In genomic region chr3:197312431-197312830, GRCh38 we compare ENCODE assay signal across 24 cellular contexts.
"Had no signal": no experiment of that assay in that cellular context is flagged by ENCODE, and none has a peak within 500 bp of the region (broad histone marks: within the 10 kb centered on the region; RNA-seq: fewer than 3 reads in every experiment).

No MANE protein-coding gene starts in this region.

- H3K4me3 Mint-ChIP-seq: naive thymus-derived CD8-positive, alpha-beta T cell; nephron; neural crest cell; stimulated activated naive B cell treated with anti-CD40 and anti-IgM and Interleukin-4, amounts not matched to agents 10 μg/mL and 1 μg/mL and 100 μg/mL, for 72 hours had no signal

- H3K36me3 Mint-ChIP-seq: stimulated activated naive B cell treated with anti-CD40 and anti-IgM and Interleukin-4, amounts not matched to agents 10 μg/mL and 1 μg/mL and 100 μg/mL, for 72 hours had no signal

- DNase-seq: hippocampal formation; kidney glomerular epithelial cell; left cardiac atrium; lower lobe of right lung; mammary epithelial cell; mesenchymal stem cell; naive thymus-derived CD8-positive, alpha-beta T cell; nucleus accumbens; psoas muscle; right lobe of liver; stimulated activated CD4-positive, alpha-beta T cell treated with anti-CD3 and anti-CD28 coated beads, Interleukin-1b, Interleukin-23, amount 100 ng/mL, for 48 hours; stimulated activated CD4-positive, alpha-beta T cell treated with anti-CD3 and anti-CD28 coated beads, Interleukin-2, amount 100 ng/mL, for 48 hours; stimulated activated naive B cell treated with anti-CD40 and anti-IgM and Interleukin-4, amounts not matched to agents 10 μg/mL and 1 μg/mL and 100 μg/mL, for 72 hours; stimulated activated naive CD8-positive, alpha-beta T cell treated with anti-CD3 and anti-CD28 coated beads, Interleukin-15, Interleukin-2, amounts not matched to agents 100 U/mL and 50 U/mL, for 24 hours; stomach; testis; tibial artery; trophoblast cell; upper lobe of right lung had no signal

- FAIRE-seq: keratinocyte, urothelium cell line had no signal

- H3K27ac Mint-ChIP-seq: naive thymus-derived CD8-positive, alpha-beta T cell; nephron; stimulated activated naive B cell treated with anti-CD40 and anti-IgM and Interleukin-4, amounts not matched to agents 10 μg/mL and 1 μg/mL and 100 μg/mL, for 72 hours had no signal

- ATAC-seq: left cardiac atrium; left lobe of liver; lower lobe of right lung; naive thymus-derived CD8-positive, alpha-beta T cell; psoas muscle; right lobe of liver; stimulated activated naive B cell treated with anti-CD40 and anti-IgM and Interleukin-4, amounts not matched to agents 10 μg/mL and 1 μg/mL and 100 μg/mL, for 72 hours; stimulated activated naive CD8-positive, alpha-beta T cell treated with anti-CD3 and anti-CD28 coated beads, Interleukin-15, Interleukin-2, amounts not matched to agents 100 U/mL and 50 U/mL, for 24 hours; upper lobe of right lung had no signal
